In the genomic region with DNA sequence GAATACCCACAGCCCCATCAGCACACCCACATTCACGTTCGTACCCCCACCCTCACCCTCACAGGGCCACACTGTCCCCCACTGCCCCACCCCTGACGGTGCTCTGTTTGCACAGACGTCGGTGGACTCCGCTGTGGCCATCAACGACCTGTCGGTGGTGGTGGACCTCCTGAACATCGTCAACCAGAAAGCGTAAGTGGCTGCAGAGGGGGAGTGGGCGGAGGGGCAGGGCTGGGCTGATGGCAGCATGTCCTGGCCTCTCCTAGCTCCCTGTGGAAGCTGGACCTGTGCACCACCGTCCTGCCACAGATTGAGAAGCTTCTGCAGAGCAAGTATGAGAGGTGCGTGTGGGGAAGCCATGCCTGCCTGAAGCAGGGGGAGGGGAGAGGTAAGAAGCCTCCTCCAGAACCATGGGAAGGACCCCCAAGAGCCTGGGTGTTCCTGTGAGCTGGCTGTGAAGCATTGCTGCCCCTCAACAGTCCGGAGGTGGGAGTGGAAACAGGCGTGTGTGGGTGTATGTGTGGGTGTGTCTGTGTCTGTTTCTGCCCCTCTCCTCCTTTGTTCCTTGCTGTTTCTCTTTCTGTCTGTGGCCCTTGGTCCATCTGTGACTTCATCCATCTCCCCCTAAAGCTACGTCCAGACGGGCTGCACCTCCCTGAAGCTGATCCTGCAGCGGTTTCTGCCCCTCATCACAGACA, we compare ENCODE assay signal across 20 cellular contexts. TPM values are rescaled to one million over a fixed set of nuclear protein-coding genes. Genes with fewer than 3 reads are reported as not detected.
DNase-seq lines count a peak whose midpoint lies in the region; ATAC-seq, FAIRE-seq and TF ChIP-seq lines count a peak whose summit lies in the region.
"Had no signal": no experiment of that assay in that cellular context is flagged by ENCODE, and none has a peak within 500 bp of the region (broad histone marks: within the 10 kb centered on the region; RNA-seq: fewer than 3 reads in every experiment).

No MANE protein-coding gene starts in this region.

- intact Hi-C loops in A673 (cut with micrococcal nuclease; ENCODE audit: unreplicated experiment) (loop anchor here (5.0 to 10.0 kb wide), 4 partner anchors 91 to 246 kb away; a partner anchor contains a TSS), Caco-2 (cut with micrococcal nuclease; ENCODE audit: unreplicated experiment) (loop anchor here (2.0 to 5.0 kb wide), 3 partner anchors 21 to 136 kb away; a partner anchor contains a TSS), K562 (cut with micrococcal nuclease) (loop anchor here (2.0 kb wide), 1 partner anchor 245 kb away; a partner anchor contains a TSS)

- H4K8ac ChIP-seq in neuronal stem cell (ENCODE audit: low read depth, low read length): no peak overlapping the region

- H3K4me1 ChIP-seq in A673 (ENCODE audit: insufficient read depth, low read length, poor library complexity, severe bottlenecking): peaks cover 28% of the 10 kb centered on the region
- peaks cover 17% of the 10 kb centered on the region for H3K4me1 ChIP-seq in Caco-2
- peaks cover 0 to 62% of the 10 kb centered on the region in 2 experiments; a peak in 3 of 5 replicates for H3K4me1 ChIP-seq in K562 (replicated peaks in 1 of 2; ENCODE audit: control insufficient read depth in 2 of 2, insufficient read depth in 2 of 2, low read length in 2 of 2)
- no peaks in the 10 kb centered on the region for H3K4me1 ChIP-seq in neuronal stem cell (ENCODE audit: control insufficient read depth in 2 of 2, insufficient read depth in 1 of 2, low read depth in 1 of 2, low read length in 2 of 2)

- no peak overlapping the region for H2BK15ac ChIP-seq in neuronal stem cell (ENCODE audit: low read length)

- H3K4ac ChIP-seq in neuronal stem cell (ENCODE audit: low read length): no peak overlapping the region

- H3K4me1 Mint-ChIP-seq in Caco-2 (ENCODE audit: low read depth, unreplicated experiment): peaks cover 20% of the 10 kb centered on the region

- H3K27ac Mint-ChIP-seq in Caco-2 (ENCODE audit: unreplicated experiment): peak overlapping the region; percentile 4

- H2BK5ac ChIP-seq in neuronal stem cell (ENCODE audit: low read length): no peak overlapping the region

- H3K36me3 Mint-ChIP-seq in Caco-2 (ENCODE audit: insufficient read depth, unreplicated experiment): peaks cover 58% of the 10 kb centered on the region

- H3K4me2 ChIP-seq in K562 (ENCODE audit: insufficient read depth, low read length) (no peak overlapping the region), neuronal stem cell (ENCODE audit: insufficient read depth, low read length, poor library complexity, severe bottlenecking) (no peak overlapping the region)

- no peak for ATAC-seq in K562

- BruUV-seq in A673 (replicated peaks; lab: Mats Ljungman, UMichigan): no TSS peak
- no TSS peak for BruUV-seq in Caco-2 (replicated peaks; lab: Mats Ljungman, UMichigan)
- BruUV-seq in K562 (replicated peaks; lab: Mats Ljungman, UMichigan): no TSS peak

- H3K23ac ChIP-seq in neuronal stem cell (ENCODE audit: low read depth, low read length, poor library complexity): no peak overlapping the region

- no peak overlapping the region for H3K14ac ChIP-seq in neuronal stem cell (ENCODE audit: low read length)

- H3K9me3 ChIP-seq in A673 (ENCODE audit: low read depth, low read length, poor library complexity, severe bottlenecking) (no peaks in the 10 kb centered on the region), Caco-2 (no peaks in the 10 kb centered on the region), K562 (replicated peaks; ENCODE audit: control insufficient read depth, insufficient read depth, low read depth, low read length) (no peaks in the 10 kb centered on the region), neuronal stem cell (replicated peaks in 1 of 2; ENCODE audit: control insufficient read depth in 2 of 2, insufficient read depth in 1 of 2, low read depth in 1 of 2, low read length in 2 of 2) (no peaks in the 10 kb centered on the region)

- H3K79me2 ChIP-seq in K562 (ENCODE audit: control insufficient read depth, insufficient read depth, low read length): no peaks in the 10 kb centered on the region

- POLR2A ChIA-PET in A673 (lab: Charles Lee; ENCODE audit: low non-redundant PET): no interaction called here
- POLR2A ChIA-PET in Caco-2 (lab: Charles Lee): no interaction called here
- POLR2A ChIA-PET in K562 (lab: Yijun Ruan, JAX): interaction anchor here (0.6 to 1.4 kb wide), 6 partner anchors 11 to 234 kb away, joined by 3 to 5 read pairs (median 4); a partner anchor contains a TSS

- no peak for TF ChIP-seq EP300 in K562 (IDR thresholded peaks at IDR 0.05; ENCODE audit: low read length)

- H3K27me3 Mint-ChIP-seq in Caco-2 (ENCODE audit: insufficient read depth, unreplicated experiment): no peaks in the 10 kb centered on the region

- H2BK120ac ChIP-seq in neuronal stem cell (ENCODE audit: low read depth, low read length): no peak overlapping the region

- H3K36me3 ChIP-seq in A673 (ENCODE audit: insufficient read depth, low read length, poor library complexity, severe bottlenecking): peaks cover 68% of the 10 kb centered on the region
- peaks cover 3% of the 10 kb centered on the region for H3K36me3 ChIP-seq in Caco-2 (ENCODE audit: control insufficient read depth, insufficient read depth, low read length)
- peaks cover 82% of the 10 kb centered on the region; the same call in 2 of the 3 replicates for H3K36me3 ChIP-seq in K562 (ENCODE audit: control insufficient read depth, insufficient read depth, low read length)
- peaks cover 24 to 72% of the 10 kb centered on the region in 2 donors for H3K36me3 ChIP-seq in neuronal stem cell (replicated peaks in 1 of 2; ENCODE audit: control insufficient read depth in 2 of 2, insufficient read depth in 2 of 2, low read length in 2 of 2)

- no peak overlapping the region for H3K4me3 Mint-ChIP-seq in Caco-2 (ENCODE audit: unreplicated experiment)

- peaks cover 2% of the 10 kb centered on the region for H3K79me1 ChIP-seq in neuronal stem cell (ENCODE audit: low read depth, low read length)

- H3K4me3 ChIP-seq in A673 (ENCODE audit: low read depth, low read length, poor library complexity, severe bottlenecking) (no peak overlapping the region), Caco-2 (ENCODE audit: low read depth, low read length) (no peak overlapping the region), K562 (no peak overlapping the region), neuronal stem cell (ENCODE audit: low read length in 2 of 2) (no peak overlapping the region)

- no peaks in the 10 kb centered on the region for H3K9me1 ChIP-seq in K562 (ENCODE audit: control insufficient read depth, insufficient read depth, low read length)

- peak overlapping the region; percentile 78 for H3K27ac ChIP-seq in A673 (ENCODE audit: low read depth, low read length, poor library complexity, severe bottlenecking)
- H3K27ac ChIP-seq in K562 (ENCODE audit: extremely low read depth, low read depth, low read length): no peak overlapping the region
- H3K27ac ChIP-seq in neuronal stem cell (replicated peaks; ENCODE audit: low read length): no peak overlapping the region
- H3K27ac ChIP-seq: HL-60 had no signal

- H4K91ac ChIP-seq in neuronal stem cell (ENCODE audit: low read depth, low read length, poor library complexity): no peak overlapping the region

- H3K9ac ChIP-seq in K562 (ENCODE audit: insufficient read depth in 1 of 2, low read depth in 2 of 2, low read length in 2 of 2) (no peak overlapping the region), neuronal stem cell (ENCODE audit: low read depth, low read length, poor library complexity) (peak overlapping the region; percentile 50)

- FAIRE-seq in K562 (lab: Jason Lieb, UNC): no peak
- FAIRE-seq: RCC 7860 had no signal

- no peak for TF ChIP-seq RAD21 in K562 (CRISPR knock-in tag; conservative IDR thresholded peaks at IDR 0.05 in 1 of 2, IDR thresholded peaks at IDR 0.05 in 1 of 2)

- peaks cover 4% of the 10 kb centered on the region for H4K20me1 ChIP-seq in K562 (replicated peaks; ENCODE audit: control insufficient read depth, insufficient read depth, low read length)

- no peaks in the 10 kb centered on the region for H3K9me3 Mint-ChIP-seq in Caco-2 (ENCODE audit: unreplicated experiment)

- H2BK12ac ChIP-seq in neuronal stem cell (ENCODE audit: low read length): peak overlapping the region; percentile 75

- H3K18ac ChIP-seq in neuronal stem cell (ENCODE audit: low read length): no peak overlapping the region

- H2AFZ ChIP-seq in K562 (ENCODE audit: low read depth, low read length) (no peak overlapping the region), neuronal stem cell (ENCODE audit: low read length) (no peak overlapping the region)

- CTCF ChIA-PET in A673 (lab: Charles Lee): interaction anchor here (0.6 kb wide), 1 partner anchor 244 kb away, joined by 3 read pairs; no protein-coding TSS in a partner anchor
- CTCF ChIA-PET in Caco-2 (lab: Charles Lee): interaction anchor here (0.6 to 2.9 kb wide), 3 partner anchors 87 to 107 kb away, joined by 3 to 13 read pairs (median 3); no protein-coding TSS in a partner anchor
- CTCF ChIA-PET in K562 (lab: Yijun Ruan, JAX; ENCODE audit: low intra/inter-chr PET ratio): no interaction called here

- no peak for TF ChIP-seq POLR2A in K562 (conservative IDR thresholded peaks at IDR 0.05)

- no peaks in the 10 kb centered on the region for H3K27me3 ChIP-seq in A673 (replicated peaks; ENCODE audit: insufficient read depth, low read depth, low read length, poor library complexity)
- no peaks in the 10 kb centered on the region for H3K27me3 ChIP-seq in Caco-2 (replicated peaks; ENCODE audit: control insufficient read depth, insufficient read depth, low read length)
- no peaks in the 10 kb centered on the region for H3K27me3 ChIP-seq in K562 (ENCODE audit: control insufficient read depth in 2 of 2, insufficient read depth in 2 of 2, low read length in 2 of 2)
- H3K27me3 ChIP-seq in neuronal stem cell (ENCODE audit: control insufficient read depth in 3 of 3, insufficient read depth in 3 of 3, low read depth in 1 of 3, low read length in 3 of 3): no peaks in the 10 kb centered on the region

- no peak overlapping the region for H2AK5ac ChIP-seq in neuronal stem cell (ENCODE audit: low read depth, low read length)

- TF ChIP-seq CTCF in A673 (conservative IDR thresholded peaks at IDR 0.05; ENCODE audit: low read depth, low read length) (no peak), Caco-2 (IDR thresholded peaks at IDR 0.05; ENCODE audit: insufficient read depth in 1 of 2, low read depth in 1 of 2, low read length in 1 of 2, severe bottlenecking in 1 of 2, unreplicated experiment in 1 of 2) (no peak), K562 (IDR thresholded peaks at IDR 0.05 in 2 of 3, conservative IDR thresholded peaks at IDR 0.05 in 1 of 3; ENCODE audit: insufficient read depth in 2 of 3, low read depth in 1 of 3, low read length in 3 of 3) (no peak)

- DNase-seq in A673 (ENCODE audit: low spot score): no peak
- no peak for DNase-seq in Caco-2
- DNase-seq in K562 (ENCODE audit: extremely low read depth in 1 of 4, low spot score in 3 of 4): no peak
- DNase-seq in neuronal stem cell (ENCODE audit: low spot score): no peak
- DNase-seq in activated CD8-positive, alpha-beta memory T cell treated with anti-CD3 and anti-CD28 coated beads, Interleukin-2, amount 50 U/mL, for 48 hours: no peak
- no peak for DNase-seq in stimulated activated CD4-positive, alpha-beta T cell treated with anti-CD3 and anti-CD28 coated beads, Interleukin-1b, Interleukin-23, amount 100 ng/mL, for 48 hours
- no peak for DNase-seq in NCI-H1436 treated with DMSO at 0.1 percent for 48 hours (lab: John Stamatoyannopoulos, UW)
- DNase-seq: GDM1, H7, IMR-90, Karpas-422, NCI-H1048, NCI-H1436, NCI-H2081, NCI-H2171 treated with DMSO at 0.1 percent for 48 hours, NCI-H446, NCI-H69, SIG-M5 had no signal

- in situ Hi-C loops in K562 (cut with MboI): loop anchor here (10.0 kb wide), 1 partner anchor 249 kb away; a partner anchor contains a TSS

- 67% methylated on average over 17 of the region's 18 CpGs for WGBS in K562 (ENCODE audit: insufficient coverage, low coverage, missing lambda C conversion rate)
- no CpG with 5 or more reads among the region's 18 CpGs for WGBS in neuronal stem cell (ENCODE audit: extremely low coverage in 2 of 2, insufficient read length in 2 of 2, insufficient replicate concordance in 1 of 2), 2 donors

RNA-seq across cellular contexts. Expression of a gene that starts 20.3 kb away (rescaled TPM):
- total RNA-seq in A673 (2021) (55.7 and 58.5 TPM in 2 replicates), Caco-2 (2022) (31.8 and 32.4 TPM in 2 replicates), K562 (2014; rRNA removed) (41.7 and 49.9 TPM in 2 replicates), K562 (2014; rRNA removed; fragmentation: Illumina TruSeq; extraction: Trizol) (11.0 and 12.4 TPM in 2 replicates), K562 (2015; rRNA removed; fragmentation: Illumina TruSeq; extraction: Trizol) (16.2 and 19.2 TPM in 2 replicates), K562 (2021) (50.2 and 52.6 TPM in 2 replicates)
- total RNA-seq in K562 (2011; cell fraction: chromatin; rRNA removed; ENCODE audit: low replicate concordance): 32.2 and 108 TPM in 2 replicates
- total RNA-seq in K562 (2011; cell fraction: nucleolus; rRNA removed): 85.9 and 107 TPM in 2 replicates
- 35.6 and 47.7 TPM in 2 replicates for total RNA-seq in K562 (2011; cell fraction: nucleoplasm; rRNA removed)
- polyA plus RNA-seq in K562 (2011; rRNA removed) (21.9 and 35.8 TPM in 2 replicates), K562 (2014; fragmentation: Illumina TruSeq; extraction: Trizol) (34.2 and 55.7 TPM in 2 replicates), K562 (2014; fragmentation: Nextera tagmentation; extraction: Ambion mirVana) (1 to 10 TPM; 1.2 to 2.6 TPM), K562 (2014; rRNA removed) (39.6 and 48.0 TPM in 2 replicates)
- 23.3 and 42.8 TPM in 2 replicates for polyA plus RNA-seq in K562 (2011; cell fraction: cytosol; rRNA removed)
- 157 and 196 TPM in 2 replicates for polyA plus RNA-seq in K562 (2011; cell fraction: nucleus; rRNA removed)
- 32.5 and 46.3 TPM in 2 replicates for polyA plus RNA-seq in K562 (2012)
- 9.4 and 10.4 TPM in 2 replicates for polyA minus RNA-seq in K562 (2011; rRNA and poly(A)+ RNA removed)
- polyA minus RNA-seq in K562 (2011; cell fraction: cytosol; rRNA and poly(A)+ RNA removed): 17.7 and 29.2 TPM in 2 replicates
- 35.1 and 38.8 TPM in 2 replicates for polyA minus RNA-seq in K562 (2011; cell fraction: nucleus; rRNA and poly(A)+ RNA removed)
- 31.8 TPM for polyA plus RNA-seq in neuronal stem cell (2013, experiment 1 of 2)
- 30.8 TPM for polyA plus RNA-seq in neuronal stem cell (2013, experiment 2 of 2)

RNA-seq across cellular contexts. Expression of a gene that starts 46.4 kb away (rescaled TPM):
- 198 and 201 TPM in 2 replicates for total RNA-seq in A673 (2021)
- total RNA-seq in Caco-2 (2022): 103 and 108 TPM in 2 replicates
- 164 and 411 TPM in 2 replicates for total RNA-seq in K562 (2011; cell fraction: chromatin; rRNA removed; ENCODE audit: low replicate concordance)
- total RNA-seq in K562 (2011; cell fraction: nucleolus; rRNA removed): 182 and 194 TPM in 2 replicates
- 159 and 191 TPM in 2 replicates for total RNA-seq in K562 (2011; cell fraction: nucleoplasm; rRNA removed)
- 103 and 106 TPM in 2 replicates for total RNA-seq in K562 (2014; rRNA removed)
- 19.0 and 22.9 TPM in 2 replicates for total RNA-seq in K562 (2014; rRNA removed; fragmentation: Illumina TruSeq; extraction: Trizol)
- total RNA-seq in K562 (2015; rRNA removed; fragmentation: Illumina TruSeq; extraction: Trizol): 26.2 and 28.4 TPM in 2 replicates
- 94.5 and 105 TPM in 2 replicates for total RNA-seq in K562 (2021)
- 53.3 and 63.5 TPM in 2 replicates for polyA plus RNA-seq in K562 (2011; rRNA removed)
- polyA plus RNA-seq in K562 (2011; cell fraction: cytosol; rRNA removed): 55.1 and 112 TPM in 2 replicates
- polyA plus RNA-seq in K562 (2011; cell fraction: nucleus; rRNA removed): 117 and 212 TPM in 2 replicates
- 52.0 and 117 TPM in 2 replicates for polyA plus RNA-seq in K562 (2012)
- 20.2 and 47.1 TPM in 2 replicates for polyA plus RNA-seq in K562 (2014; fragmentation: Illumina TruSeq; extraction: Trizol)
- under 1 TPM; 0.23 to 0.96 TPM for polyA plus RNA-seq in K562 (2014; fragmentation: Nextera tagmentation; extraction: Ambion mirVana)
- polyA plus RNA-seq in K562 (2014; rRNA removed): 78.1 and 80.3 TPM in 2 replicates
- polyA minus RNA-seq in K562 (2011; rRNA and poly(A)+ RNA removed): 30.1 and 42.3 TPM in 2 replicates
- 44.9 and 52.3 TPM in 2 replicates for polyA minus RNA-seq in K562 (2011; cell fraction: cytosol; rRNA and poly(A)+ RNA removed)
- polyA minus RNA-seq in K562 (2011; cell fraction: nucleus; rRNA and poly(A)+ RNA removed): 83.2 and 86.6 TPM in 2 replicates
- polyA plus RNA-seq in neuronal stem cell (2013, experiment 1 of 2): 1.3 TPM
- polyA plus RNA-seq in neuronal stem cell (2013, experiment 2 of 2): 1.1 TPM
